28 cellular contexts compared by ENCODE assay signal in the genomic region with DNA sequence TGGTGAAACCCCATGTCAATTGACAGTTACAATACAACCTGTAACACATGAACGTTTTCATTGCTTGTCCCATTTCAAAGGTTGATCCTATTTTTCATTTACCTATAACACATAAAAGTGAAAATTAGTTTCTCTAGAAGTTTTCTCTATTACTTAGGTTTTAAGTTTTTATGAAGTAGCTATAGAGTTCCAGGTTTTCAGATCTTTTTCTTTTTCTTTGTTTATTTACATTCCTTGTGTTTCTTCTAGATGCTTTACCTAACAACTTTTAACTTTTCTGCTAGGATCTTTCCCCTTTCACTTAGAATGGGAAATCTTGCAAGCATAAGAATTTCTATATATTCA.
"Had no signal": no experiment of that assay in that cellular context is flagged by ENCODE, and none has a peak within 500 bp of the region (broad histone marks: within the 10 kb centered on the region; RNA-seq: fewer than 3 reads in every experiment).

No MANE protein-coding gene starts in this region.

- H3K9me3 ChIP-seq: colonic mucosa, esophagus muscularis mucosa, esophagus squamous epithelium, gastrocnemius medialis, gastroesophageal sphincter, heart left ventricle, heart right ventricle had no signal

- H3K36me3 ChIP-seq: colonic mucosa, esophagus muscularis mucosa, esophagus squamous epithelium, gastrocnemius medialis, gastroesophageal sphincter, heart left ventricle, heart right ventricle had no signal

- H3K27ac Mint-ChIP-seq: dendritic cell treated with granulocyte-macrophage colony-stimulating factor and Interleukin-4, amounts not matched to agents 40 ng/mL and 50 ng/mL, for 4 days; effector memory CD8-positive, alpha-beta T cell; endodermal cell had no signal

- H3K4me1 ChIP-seq: colonic mucosa, foreskin keratinocyte had no signal

- FAIRE-seq: colon, endometrium, frontal cortex had no signal

- DNase-seq: colonic mucosa; cortex of kidney; dermis blood vessel endothelial cell; dorsolateral prefrontal cortex; effector CD4-positive, alpha-beta T cell; effector CD8-positive, alpha-beta T cell; effector memory CD4-positive, alpha-beta T cell; effector memory CD8-positive, alpha-beta T cell; endodermal cell; erythroblast; esophagus squamous epithelium; foreskin fibroblast; foreskin keratinocyte; foreskin melanocyte; gastrocnemius medialis; glutamatergic neuron; head of caudate nucleus; heart left ventricle; heart right ventricle had no signal

- H3K27me3 ChIP-seq: colonic mucosa, dorsolateral prefrontal cortex, esophagus muscularis mucosa, esophagus squamous epithelium, foreskin keratinocyte, gastrocnemius medialis, gastroesophageal sphincter, heart left ventricle, heart right ventricle had no signal

- H3K4me3 Mint-ChIP-seq: dendritic cell treated with granulocyte-macrophage colony-stimulating factor and Interleukin-4, amounts not matched to agents 40 ng/mL and 50 ng/mL, for 4 days; effector memory CD8-positive, alpha-beta T cell; endodermal cell had no signal

- H3K27ac ChIP-seq: colonic mucosa, coronary artery, dorsolateral prefrontal cortex, epithelial cell of prostate, esophagus muscularis mucosa, esophagus squamous epithelium, foreskin keratinocyte, gastrocnemius medialis, gastroesophageal sphincter, heart left ventricle, heart right ventricle had no signal

- ATAC-seq: effector memory CD8-positive, alpha-beta T cell; esophagus mucosa; foreskin keratinocyte; gastrocnemius medialis; gastroesophageal sphincter; heart left ventricle; heart right ventricle had no signal

- H3K27me3 Mint-ChIP-seq: dendritic cell treated with granulocyte-macrophage colony-stimulating factor and Interleukin-4, amounts not matched to agents 40 ng/mL and 50 ng/mL, for 4 days; effector memory CD8-positive, alpha-beta T cell had no signal

- H3K4me3 ChIP-seq: colonic mucosa, coronary artery, dorsolateral prefrontal cortex, esophagus muscularis mucosa, esophagus squamous epithelium, gastrocnemius medialis, gastroesophageal sphincter, heart left ventricle, heart right ventricle had no signal

- H3K9me3 Mint-ChIP-seq: dendritic cell treated with granulocyte-macrophage colony-stimulating factor and Interleukin-4, amounts not matched to agents 40 ng/mL and 50 ng/mL, for 4 days; effector memory CD8-positive, alpha-beta T cell; endodermal cell had no signal
